ENCODE assay signal across 8 cellular contexts in the genomic region with DNA sequence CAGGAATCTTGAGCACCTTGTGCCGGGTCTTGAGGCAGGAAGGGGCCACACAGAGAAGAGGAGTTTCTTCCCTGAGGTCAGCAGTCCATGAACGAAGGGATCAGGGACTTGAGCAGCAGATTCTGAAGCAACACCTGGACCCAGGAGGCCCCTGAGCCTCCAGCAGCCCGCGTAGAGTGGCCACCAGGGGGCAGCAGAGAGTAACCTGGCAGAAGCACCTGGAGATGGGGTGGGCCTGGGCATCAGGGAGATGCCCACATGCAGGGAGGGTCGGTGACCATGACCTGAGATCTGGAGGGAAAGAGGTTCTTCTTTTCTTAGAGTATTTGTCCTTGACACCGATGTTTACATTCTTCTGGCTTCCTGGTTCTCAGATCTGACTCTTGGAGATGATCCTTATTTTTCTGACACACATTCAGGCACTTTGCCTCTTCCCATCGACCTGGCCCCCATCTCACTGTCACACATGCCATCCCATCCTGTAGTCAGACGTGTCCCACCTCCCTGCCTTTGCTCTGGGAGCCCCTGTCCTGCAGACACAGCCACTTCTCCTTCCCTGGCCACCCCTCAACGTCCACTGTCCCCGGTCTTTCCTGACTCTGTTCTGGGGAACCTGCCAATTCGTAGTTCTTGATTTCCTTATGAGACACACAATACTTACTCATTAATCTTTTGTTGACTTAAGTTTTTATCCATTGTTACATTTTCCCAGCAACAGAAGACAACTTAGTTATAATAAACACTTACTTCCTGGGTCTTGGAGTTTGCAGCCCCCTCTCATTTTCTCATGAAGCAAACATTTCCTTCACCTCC.
DNase-seq lines count a peak whose midpoint lies in the region; ATAC-seq and TF ChIP-seq lines count a peak whose summit lies in the region.

No MANE protein-coding gene starts in this region.

- peak overlapping the region; percentile 93 for H3K27ac ChIP-seq in ACC112 (ENCODE audit: low read depth, low read length)
- no peak overlapping the region for H3K27ac ChIP-seq in spleen

- no peak overlapping the region for H2AFZ ChIP-seq in ACC112 (ENCODE audit: low read length, unreplicated experiment)

- H3K79me2 ChIP-seq in ACC112 (ENCODE audit: control insufficient read depth, insufficient read depth, low read length, unreplicated experiment): no peaks in the 10 kb centered on the region

- no peak for TF ChIP-seq POLR2A in spleen (IDR thresholded peaks at IDR 0.05)

- in situ Hi-C loops in SK-MEL-5 (cut with HindIII; ENCODE audit: low pct_unique_long_range_greater_than_20kb, low sequenced_read_pairs): no loop called here

- intact Hi-C loops in left ventricle myocardium superior (cut with micrococcal nuclease): no loop called here
- intact Hi-C loops in spleen (cut with DNase I; ENCODE audit: low total_unique reads): loop anchor here (10.0 kb wide), 1 partner anchor 174 kb away; a partner anchor contains a TSS

- peak; percentile 96 for TF ChIP-seq CTCF in GM12875 (IDR thresholded peaks at IDR 0.05; ENCODE audit: borderline replicate concordance, insufficient read depth, low read depth, low read length)
- TF ChIP-seq CTCF in spleen (IDR thresholded peaks at IDR 0.05 in 8 of 11, conservative IDR thresholded peaks at IDR 0.05 in 3 of 11): peak; percentile 55 to 97 (median 90)

- WGBS in spleen, 5 donors: 21 to 26% (median 21%) methylated on average over 11 of the region's 11 CpGs

- no peaks in the 10 kb centered on the region for H3K27me3 ChIP-seq in ACC112 (ENCODE audit: insufficient read depth, low read length)
- H3K27me3 ChIP-seq in spleen (replicated peaks in 1 of 7): no peaks in the 10 kb centered on the region

- no peak overlapping the region for H3K4me3 ChIP-seq in ACC112 (ENCODE audit: low read depth, low read length)
- no peak overlapping the region for H3K4me3 ChIP-seq in GM12875 (ENCODE audit: low read depth, low read length)
- no peak overlapping the region for H3K4me3 ChIP-seq in spleen

- H3K36me3 ChIP-seq in ACC112 (ENCODE audit: insufficient read depth, low read length) (no peaks in the 10 kb centered on the region), spleen (no peaks in the 10 kb centered on the region)

- peak; percentile 57 for ATAC-seq in left ventricle myocardium superior

- H3K9me3 ChIP-seq in spleen: no peaks in the 10 kb centered on the region

- peak; percentile 59 for DNase-seq in SK-MEL-5 (ENCODE audit: low read depth, low spot score)
- peak; percentile 79 for DNase-seq in activated naive CD4-positive, alpha-beta T cell treated with Interleukin-2 at 50 U/mL for 16 hours
- DNase-seq in left ventricle myocardium superior: peak; percentile 77
- DNase-seq in spleen: peak; percentile 92
- DNase-seq in SHP77 treated with DMSO at 0.1 percent for 48 hours (lab: John Stamatoyannopoulos, UW): no peak
- DNase-seq in foreskin melanocyte: no peak

- H3K4me1 ChIP-seq in ACC112 (ENCODE audit: control insufficient read depth, insufficient read depth, low read length, unreplicated experiment): peaks cover 19% of the 10 kb centered on the region
- peaks cover 0 to 42% (median 22%) of the 10 kb centered on the region in 6 donors for H3K4me1 ChIP-seq in spleen

Comparison
In these comparisons a context has a peak if more than half of its experiments do, and no peak if none do; other contexts are left out.
1. DNase-seq: peak in SK-MEL-5 (single experiment), activated naive CD4-positive, alpha-beta T cell treated with Interleukin-2 at 50 U/mL for 16 hours (single experiment), left ventricle myocardium superior (single experiment) and spleen (single experiment); none in SHP77 treated with DMSO at 0.1 percent for 48 hours (single experiment) and foreskin melanocyte (single experiment).